11 cellular contexts compared by ENCODE assay signal in genomic region chr19:3136684-3137055, GRCh38. TPM values are rescaled to one million over a fixed set of nuclear protein-coding genes. Genes with fewer than 3 reads are reported as not detected.
A peak's percentile ranks its signal among the peaks of the same experiment; 100 is the strongest.
DNase-seq lines count a peak whose midpoint lies in the region; ATAC-seq, FAIRE-seq and TF ChIP-seq lines count a peak whose summit lies in the region.
"Had no signal": no experiment of that assay in that cellular context is flagged by ENCODE, and none has a peak within 500 bp of the region (broad histone marks: within the 10 kb centered on the region; RNA-seq: fewer than 3 reads in every experiment).

No MANE protein-coding gene starts in this region.

- no peak for TF ChIP-seq POLR2A in upper lobe of left lung (IDR thresholded peaks at IDR 0.05)

- H3K9me3 Mint-ChIP-seq in activated naive CD4-positive, alpha-beta T cell treated with anti-CD3 and anti-CD28 coated beads, Interleukin-2, amount 50 U/mL, for 24 hours = no peaks in the 10 kb centered on the region

- DNase-seq in activated naive CD4-positive, alpha-beta T cell (lab: John Stamatoyannopoulos, UW) = no peak
- DNase-seq in adipocyte (ENCODE audit: low read depth) = no peak
- DNase-seq in upper lobe of left lung = peak in 1 of 2 donors; percentile 81
- DNase-seq in NK-92 treated with Interleukin-12 subunit alpha and Interleukin-12 subunit beta, amount 100 ng/mL, for 24 hours (lab: John Stamatoyannopoulos, UW) = no peak
- DNase-seq in GM03348 (ENCODE audit: low spot score) = no peak
- no peak for DNase-seq in RCC 7860 (ENCODE audit: low spot score)
- DNase-seq: activated CD4-positive, alpha-beta T cell treated with anti-CD3 and anti-CD28 coated beads for 1 hour had no signal

- no peak overlapping the region for H3K4me3 ChIP-seq in adipocyte (ENCODE audit: low read length)
- peak overlapping the region in 1 of 3 donors; percentile 35 for H3K4me3 ChIP-seq in liver (ENCODE audit: low read depth in 1 of 3, low read length in 3 of 3)
- peak overlapping the region in 3 of 4 donors; percentile 42 to 56 (median 56) for H3K4me3 ChIP-seq in upper lobe of left lung
- H3K4me3 ChIP-seq: cardiac muscle cell had no signal

- peaks cover 25% of the 10 kb centered on the region for H3K4me1 Mint-ChIP-seq in activated naive CD4-positive, alpha-beta T cell treated with anti-CD3 and anti-CD28 coated beads, Interleukin-2, amount 50 U/mL, for 24 hours

- WGBS in liver = 68% methylated on average over 16 of the region's 16 CpGs
- WGBS in upper lobe of left lung, 2 donors = 27 to 53% methylated on average over 5 to 12 of the region's 16 CpGs

- TF ChIP-seq CTCF in liver (IDR thresholded peaks at IDR 0.05; ENCODE audit: low read depth, low read length, missing input control) = no peak
- no peak for TF ChIP-seq CTCF in upper lobe of left lung (IDR thresholded peaks at IDR 0.05)

- no peak for TF ChIP-seq RAD21 in liver (IDR thresholded peaks at IDR 0.05)

- H3K27ac ChIP-seq in liver (ENCODE audit: low read depth in 1 of 2, low read length in 2 of 2) (peak overlapping the region; percentile 20 to 50), upper lobe of left lung (peak overlapping the region; percentile 75 to 90 (median 83))
- H3K27ac ChIP-seq: cardiac muscle cell had no signal

- H3K4me3 Mint-ChIP-seq in activated naive CD4-positive, alpha-beta T cell treated with anti-CD3 and anti-CD28 coated beads, Interleukin-2, amount 50 U/mL, for 24 hours = peak overlapping the region; percentile 47

- TF ChIP-seq EP300 in upper lobe of left lung (IDR thresholded peaks at IDR 0.05) = no peak

- peak overlapping the region; percentile 27 for H3K9ac ChIP-seq in adipocyte (ENCODE audit: low read length)
- no peak overlapping the region for H3K9ac ChIP-seq in liver (ENCODE audit: low read depth in 1 of 2, low read length in 2 of 2)

- FAIRE-seq in RCC 7860 (lab: Jason Lieb, UNC) = no peak

- ATAC-seq in upper lobe of left lung (ENCODE audit: low FRiP score in 2 of 2) = peak; percentile 5 to 24

- peaks cover 6% of the 10 kb centered on the region for H3K27me3 Mint-ChIP-seq in activated naive CD4-positive, alpha-beta T cell treated with anti-CD3 and anti-CD28 coated beads, Interleukin-2, amount 50 U/mL, for 24 hours
- H3K27me3 Mint-ChIP-seq: progenitor cell of endocrine pancreas had no signal

- no peaks in the 10 kb centered on the region for H3K9me3 ChIP-seq in adipocyte (ENCODE audit: control insufficient read depth, low read length)
- H3K9me3 ChIP-seq in liver (ENCODE audit: control insufficient read depth in 4 of 4, low read length in 3 of 4) = no peaks in the 10 kb centered on the region
- H3K9me3 ChIP-seq in upper lobe of left lung = no peaks in the 10 kb centered on the region

- H3K27me3 ChIP-seq in adipocyte (replicated peaks; ENCODE audit: control insufficient read depth, insufficient read depth, low read length) (no peaks in the 10 kb centered on the region), liver (ENCODE audit: control insufficient read depth in 4 of 4, insufficient read depth in 4 of 4, low read length in 3 of 4) (no peaks in the 10 kb centered on the region), upper lobe of left lung (no peaks in the 10 kb centered on the region)
- H3K27me3 ChIP-seq: cardiac muscle cell had no signal

- no peaks in the 10 kb centered on the region for H3K36me3 ChIP-seq in adipocyte (ENCODE audit: control insufficient read depth, insufficient read depth, low read length, severe bottlenecking)
- H3K36me3 ChIP-seq in liver (ENCODE audit: control insufficient read depth in 4 of 4, insufficient read depth in 3 of 4, low read depth in 1 of 4, low read length in 3 of 4) = no peaks in the 10 kb centered on the region
- no peaks in the 10 kb centered on the region for H3K36me3 ChIP-seq in upper lobe of left lung
- H3K36me3 ChIP-seq: cardiac muscle cell had no signal

- H3K4me1 ChIP-seq in adipocyte (ENCODE audit: control insufficient read depth, insufficient read depth, low read length) (peaks cover 10% of the 10 kb centered on the region), liver (ENCODE audit: control insufficient read depth in 4 of 4, insufficient read depth in 4 of 4, low read length in 3 of 4) (no peaks in the 10 kb centered on the region), upper lobe of left lung (peaks cover 19 to 44% (median 33%) of the 10 kb centered on the region in 4 donors)

- H3K36me3 Mint-ChIP-seq in activated naive CD4-positive, alpha-beta T cell treated with anti-CD3 and anti-CD28 coated beads, Interleukin-2, amount 50 U/mL, for 24 hours = peaks cover 2% of the 10 kb centered on the region

- H3K27ac Mint-ChIP-seq in activated naive CD4-positive, alpha-beta T cell treated with anti-CD3 and anti-CD28 coated beads, Interleukin-2, amount 50 U/mL, for 24 hours = no peak overlapping the region
- H3K27ac Mint-ChIP-seq: progenitor cell of endocrine pancreas had no signal

TF ChIP-seq in liver, 16 proteins besides CTCF, POLR2A, EP300 and RAD21:
- TF ChIP-seq REST (IDR thresholded peaks at IDR 0.05) = no peak
- TF ChIP-seq ATF3 (IDR thresholded peaks at IDR 0.05) = no peak
- no peak for TF ChIP-seq MAX (IDR thresholded peaks at IDR 0.05)
- TF ChIP-seq EGR1 (IDR thresholded peaks at IDR 0.05; ENCODE audit: low read depth in 2 of 2) = no peak
- TF ChIP-seq YY1 (IDR thresholded peaks at IDR 0.05) = no peak
- TF ChIP-seq FOXA1 (IDR thresholded peaks at IDR 0.05) = no peak
- no peak for TF ChIP-seq HNF4A (conservative IDR thresholded peaks at IDR 0.05)
- no peak for TF ChIP-seq SP1 (IDR thresholded peaks at IDR 0.05)
- TF ChIP-seq GABPA (IDR thresholded peaks at IDR 0.05 in 1 of 2, conservative IDR thresholded peaks at IDR 0.05 in 1 of 2) = no peak
- no peak for TF ChIP-seq RXRA (IDR thresholded peaks at IDR 0.05)
- TF ChIP-seq NR2F2 (IDR thresholded peaks at IDR 0.05) = no peak
- TF ChIP-seq ZBTB33 (IDR thresholded peaks at IDR 0.05) = no peak
- no peak for TF ChIP-seq TAF1 (conservative IDR thresholded peaks at IDR 0.05)
- no peak for TF ChIP-seq JUND (IDR thresholded peaks at IDR 0.05)
- TF ChIP-seq FOXA2 (IDR thresholded peaks at IDR 0.05) = no peak

RNA-seq across cellular contexts. Expression of gene GNA15, which starts 0.8 kb away (rescaled TPM):
- total RNA-seq in liver (10 to 100 TPM in 1 of 2 donors, 1 to 10 TPM in 1; 1.6 to 10.4 TPM), upper lobe of left lung (10 to 100 TPM; 19.0 to 31.4 (median 28.4) TPM)
- polyA plus RNA-seq in liver = 1 to 10 TPM in 1 of 2 donors, under 1 TPM in 1; 0.11 to 1.2 TPM
- total RNA-seq: progenitor cell of endocrine pancreas had no signal
- polyA plus RNA-seq: cardiac muscle cell had no signal

RNA-seq across cellular contexts. Expression of gene S1PR4, which starts 41.9 kb away (rescaled TPM):
- total RNA-seq in liver (10 to 100 TPM in 1 of 2 donors, 1 to 10 TPM in 1; 3.1 to 11.0 TPM), upper lobe of left lung (10 to 100 TPM; 19.1 to 41.6 (median 33.7) TPM)
- polyA plus RNA-seq in liver = 1 to 10 TPM in 1 of 2 donors, under 1 TPM in 1; 0.93 to 1.2 TPM
- total RNA-seq: cardiac muscle cell, progenitor cell of endocrine pancreas had no signal
- polyA plus RNA-seq: cardiac muscle cell had no signal

RNA-seq across cellular contexts. Expression of gene GNA11, which starts 42.5 kb away (rescaled TPM):
- total RNA-seq in liver (10 to 100 TPM; 16.9 to 19.6 TPM), upper lobe of left lung (100 to 1,000 TPM in 1 of 6 donors, 10 to 100 TPM in 5; 60.0 to 103 (median 75.9) TPM)
- 10 to 100 TPM; 12.5 to 20.2 TPM for polyA plus RNA-seq in liver

RNA-seq across cellular contexts. Expression of gene NCLN, which starts 49.1 kb away (rescaled TPM):
- total RNA-seq in liver (10 to 100 TPM; 29.5 to 42.6 TPM), upper lobe of left lung (10 to 100 TPM; 35.6 to 87.0 (median 72.5) TPM)
- 10 to 100 TPM; 34.2 to 50.8 TPM for polyA plus RNA-seq in liver
